ENCODE assay signal across 23 cellular contexts in the genomic region with DNA sequence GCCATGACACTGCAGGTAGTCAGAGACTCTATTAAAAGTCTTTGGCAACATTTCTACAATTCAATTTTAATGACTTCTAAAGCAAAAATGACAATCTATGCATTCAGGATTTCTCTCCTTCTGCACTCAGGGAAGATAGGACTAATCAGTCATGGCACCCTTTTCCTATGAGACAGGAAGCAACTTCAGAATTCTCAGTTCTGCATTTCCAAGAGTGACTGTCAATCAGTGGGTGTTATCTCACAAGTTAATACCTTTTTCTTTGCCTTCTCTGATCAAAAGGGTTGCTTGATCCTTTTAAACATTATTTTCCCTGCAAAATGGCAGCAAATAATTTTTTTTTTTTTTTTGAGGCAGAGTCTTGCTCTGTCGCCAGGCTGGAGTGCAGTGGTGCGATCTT.
"Had no signal": no experiment of that assay in that cellular context is flagged by ENCODE, and none has a peak within 500 bp of the region (broad histone marks: within the 10 kb centered on the region; RNA-seq: fewer than 3 reads in every experiment).

No MANE protein-coding gene starts in this region.

- H3K4me1 ChIP-seq: esophagus squamous epithelium, gastrocnemius medialis, pancreas, psoas muscle, right atrium auricular region, upper lobe of left lung had no signal

- DNase-seq: activated CD4-positive, alpha-beta memory T cell treated with anti-CD3 and anti-CD28 coated beads, Interleukin-2, amount 10 ng/mL, durations not matched to agents 7 days and 5 days; activated CD4-positive, alpha-beta T cell treated with anti-CD3 and anti-CD28 coated beads for 48 hours; activated CD4-positive, CD25-positive, alpha-beta regulatory T cell; activated effector memory CD4-positive, alpha-beta T cell treated with anti-CD3 and anti-CD28 coated beads, Interleukin-2, amount 50 U/mL, for 16 hours; activated naive CD4-positive, alpha-beta T cell treated with anti-CD3 and anti-CD28 coated beads, Interleukin-2, amount 50 U/mL, for 16 hours; activated naive CD8-positive, alpha-beta T cell treated with anti-CD3 and anti-CD28 coated beads, Interleukin-2, amount 50 U/mL, for 24 hours; activated T-cell treated with anti-CD3 and anti-CD28 coated beads, Interleukin-2, amount 50 U/mL, for 72 hours; cerebellar nuclear complex; esophagus squamous epithelium; gastrocnemius medialis; hippocampal formation; left ventricle myocardium superior; mammary epithelial cell; midbrain; pancreas; psoas muscle; spleen; stimulated activated CD4-positive, alpha-beta T cell treated with anti-CD3 and anti-CD28 coated beads, Interleukin-4, amount 100 ng/mL, for 1 hour; stimulated activated naive CD8-positive, alpha-beta T cell treated with anti-CD3 and anti-CD28 coated beads, Interleukin-15, Interleukin-2, amounts not matched to agents 100 U/mL and 50 U/mL, for 24 hours; upper lobe of left lung had no signal

- H3K27me3 ChIP-seq: esophagus squamous epithelium, gastrocnemius medialis, neutrophil, pancreas, right atrium auricular region, spleen, upper lobe of left lung had no signal

- H3K36me3 ChIP-seq: gastrocnemius medialis, neutrophil, right atrium auricular region, upper lobe of left lung had no signal

- FAIRE-seq: pancreas had no signal

- H3K4me3 ChIP-seq: coronary artery, esophagus squamous epithelium, gastrocnemius medialis, pancreas, psoas muscle, right atrium auricular region, spleen, upper lobe of left lung had no signal

- ATAC-seq: activated naive CD8-positive, alpha-beta T cell treated with anti-CD3 and anti-CD28 coated beads, Interleukin-2, amount 50 U/mL, for 24 hours; activated T-cell treated with anti-CD3 and anti-CD28 coated beads, Interleukin-2, amount 50 U/mL, for 72 hours; gastrocnemius medialis; left ventricle myocardium superior; pancreas; psoas muscle; stimulated activated naive CD8-positive, alpha-beta T cell treated with anti-CD3 and anti-CD28 coated beads, Interleukin-15, Interleukin-2, amounts not matched to agents 100 U/mL and 50 U/mL, for 24 hours had no signal

- H3K9me3 ChIP-seq: esophagus squamous epithelium, gastrocnemius medialis, neutrophil, pancreas, psoas muscle, right atrium auricular region, spleen, upper lobe of left lung had no signal

- H3K27ac ChIP-seq: coronary artery, esophagus squamous epithelium, gastrocnemius medialis, neutrophil, pancreas, psoas muscle, right atrium auricular region, spleen, upper lobe of left lung had no signal
